Comparison of ENCODE assay signal across 7 cellular contexts in genomic region chr9:33374634-33375237, GRCh38. TPM values are rescaled to one million over a fixed set of nuclear protein-coding genes. Genes with fewer than 3 reads are reported as not detected.
A peak's percentile ranks its signal among the peaks of the same experiment; 100 is the strongest.
DNase-seq lines count a peak whose midpoint lies in the region; ATAC-seq and TF ChIP-seq lines count a peak whose summit lies in the region.

No MANE protein-coding gene starts in this region.

- in situ Hi-C loops in GM13976 (cut with MboI; ENCODE audit: low sequenced_read_pairs, unreplicated experiment) = no loop called here

- DNase-seq in GM13976 (ENCODE audit: low spot score) = peak; percentile 75
- DNase-seq in NOMO-1 treated with dmso at 0.1 percent for 144 hours (lab: John Stamatoyannopoulos, UW; ENCODE audit: unreplicated experiment) = peak; percentile 67
- DNase-seq in activated CD8-positive, alpha-beta memory T cell treated with anti-CD3 and anti-CD28 coated beads, Interleukin-2, amount 50 U/mL, for 48 hours = peak; percentile 75
- peak; percentile 13 for DNase-seq in epithelial cell of proximal tubule (ENCODE audit: low read depth)
- DNase-seq in mucosa of gallbladder (ENCODE audit: low spot score) = peak; percentile 82
- DNase-seq in stimulated activated CD8-positive, alpha-beta memory T cell treated with anti-CD3 and anti-CD28 coated beads, Interleukin-4, amount 100 ng/mL, for 48 hours = peak; percentile 73

- no peak overlapping the region for H3K4me3 ChIP-seq in epithelial cell of proximal tubule (ENCODE audit: low read depth, low read length)

- ATAC-seq in HG03460 (IDR thresholded peaks at IDR 0.05; ENCODE audit: unreplicated experiment) = peak; percentile 74

- TF ChIP-seq CTCF in GM13976 (IDR thresholded peaks at IDR 0.05; ENCODE audit: borderline replicate concordance, control extremely low read depth, extremely low read depth, insufficient read depth, missing control alignments) (peak; percentile 81), epithelial cell of proximal tubule (conservative IDR thresholded peaks at IDR 0.05; ENCODE audit: low read depth, low read length) (peak; percentile 98)

RNA-seq across cellular contexts. Expression of gene AQP7, which starts 27.6 kb away (rescaled TPM):
- total RNA-seq in epithelial cell of proximal tubule (not detected in 2 replicates), mucosa of gallbladder (15.0 TPM)

Comparison
In these comparisons a context has a peak if more than half of its experiments do, and no peak if none do; other contexts are left out.
1. DNase-seq: peak in every context shown above with its lines; median percentile 82 in mucosa of gallbladder; 75 in GM13976; 75 in activated CD8-positive, alpha-beta memory T cell treated with anti-CD3 and anti-CD28 coated beads, Interleukin-2, amount 50 U/mL, for 48 hours; 73 in stimulated activated CD8-positive, alpha-beta memory T cell treated with anti-CD3 and anti-CD28 coated beads, Interleukin-4, amount 100 ng/mL, for 48 hours; 67 in NOMO-1 treated with dmso at 0.1 percent for 144 hours; 13 in epithelial cell of proximal tubule.
2. RNA of gene AQP7, which starts 27.6 kb away (total RNA-seq): 15.0 TPM in mucosa of gallbladder (single experiment); not detected in epithelial cell of proximal tubule; every median in the first group is over 10 times any median in the second.